ENCODE assay signal across 8 cellular contexts in genomic region chr9:88537743-88538055, GRCh38. TPM values are rescaled to one million over a fixed set of nuclear protein-coding genes. Genes with fewer than 3 reads are reported as not detected.
DNase-seq lines count a peak whose midpoint lies in the region; ATAC-seq and TF ChIP-seq lines count a peak whose summit lies in the region.

No MANE protein-coding gene starts in this region.

- H3K9me3 Mint-ChIP-seq in type B pancreatic cell, result no peaks in the 10 kb centered on the region

- H3K36me3 Mint-ChIP-seq in type B pancreatic cell, result no peaks in the 10 kb centered on the region

- in situ Hi-C loops in G401 (cut with HindIII; ENCODE audit: low sequenced_read_pairs), result no loop called here

- H3K4me3 Mint-ChIP-seq in type B pancreatic cell, result peak overlapping the region; percentile 57

- no peak for ATAC-seq in GM21825 (IDR thresholded peaks at IDR 0.05; ENCODE audit: unreplicated experiment)
- no peak for ATAC-seq in HG02973 (IDR thresholded peaks at IDR 0.05; ENCODE audit: unreplicated experiment)
- no peak for ATAC-seq in GM18519 (IDR thresholded peaks at IDR 0.05; ENCODE audit: low FRiP score, unreplicated experiment)

- TF ChIP-seq CTCF in cardiac fibroblast (IDR thresholded peaks at IDR 0.05; ENCODE audit: low read depth, low read length) (no peak), lower leg skin (IDR thresholded peaks at IDR 0.05) (no peak), type B pancreatic cell (conservative IDR thresholded peaks at IDR 0.05) (no peak)

- WGBS in lower leg skin, 2 donors, result 20 to 31% methylated on average over 1 of the region's 1 CpG

- H3K4me3 ChIP-seq in cardiac fibroblast (replicated peaks in 1 of 2; ENCODE audit: low read depth in 2 of 2, low read length in 2 of 2) (no peak overlapping the region), lower leg skin (ENCODE audit: low read depth, poor library complexity, severe bottlenecking) (no peak overlapping the region)

- DNase-seq in G401 (ENCODE audit: low spot score), result peak; percentile 62
- DNase-seq in NCI-H748 treated with DMSO at 0.1 percent for 48 hours (lab: John Stamatoyannopoulos, UW), result peak; percentile 21
- peak; percentile 90 to 93 for DNase-seq in cardiac fibroblast (ENCODE audit: low read depth in 2 of 2)
- DNase-seq in lower leg skin (ENCODE audit: low spot score in 2 of 2), result peak; percentile 73 to 89
- no peak for DNase-seq in type B pancreatic cell (ENCODE audit: extremely low spot score, unreplicated experiment)

- intact Hi-C loops in lower leg skin (cut with DNase I; ENCODE audit: low total_unique reads), result no loop called here

- no peak for TF ChIP-seq POLR2A in lower leg skin (IDR thresholded peaks at IDR 0.05)

- peaks cover 21% of the 10 kb centered on the region for H3K27me3 Mint-ChIP-seq in type B pancreatic cell

- peak overlapping the region; percentile 43 for H3K27ac Mint-ChIP-seq in type B pancreatic cell

- peaks cover 24% of the 10 kb centered on the region for H3K4me1 Mint-ChIP-seq in type B pancreatic cell (ENCODE audit: unreplicated experiment)

RNA-seq across cellular contexts. Expression of gene NXNL2, which starts 2.7 kb away (rescaled TPM):
- total RNA-seq in G401 (2014; rRNA removed; shearing (Covaris generic)), result 0.92 and 3.8 TPM in 2 replicates
- total RNA-seq in lower leg skin, result 1 to 10 TPM in 2 of 4 donors, under 1 TPM in 1, not detected in 1; 0.44 to 4.4 (median 1.1) TPM
- total RNA-seq in type B pancreatic cell (ENCODE audit: low replicate concordance), result 0.58 and 1.8 TPM in 2 replicates
